Comparison of ENCODE assay signal across 1 cellular context in genomic region chr19:903266-903797, GRCh38.
TF ChIP-seq lines count a peak whose summit lies in the region.

No MANE protein-coding gene starts in this region.

TF ChIP-seq in HEK293, 187 proteins besides CTCF, POLR2A, EP300 and RAD21 (continued from another document):
- TF ChIP-seq ZNF280D (tag by site-specific recombination; IDR thresholded peaks at IDR 0.05): no peak
- TF ChIP-seq ZNF707 (tag by site-specific recombination; IDR thresholded peaks at IDR 0.05): no peak
- TF ChIP-seq YY2 (tag by site-specific recombination; IDR thresholded peaks at IDR 0.05): no peak
